In the genomic region with DNA sequence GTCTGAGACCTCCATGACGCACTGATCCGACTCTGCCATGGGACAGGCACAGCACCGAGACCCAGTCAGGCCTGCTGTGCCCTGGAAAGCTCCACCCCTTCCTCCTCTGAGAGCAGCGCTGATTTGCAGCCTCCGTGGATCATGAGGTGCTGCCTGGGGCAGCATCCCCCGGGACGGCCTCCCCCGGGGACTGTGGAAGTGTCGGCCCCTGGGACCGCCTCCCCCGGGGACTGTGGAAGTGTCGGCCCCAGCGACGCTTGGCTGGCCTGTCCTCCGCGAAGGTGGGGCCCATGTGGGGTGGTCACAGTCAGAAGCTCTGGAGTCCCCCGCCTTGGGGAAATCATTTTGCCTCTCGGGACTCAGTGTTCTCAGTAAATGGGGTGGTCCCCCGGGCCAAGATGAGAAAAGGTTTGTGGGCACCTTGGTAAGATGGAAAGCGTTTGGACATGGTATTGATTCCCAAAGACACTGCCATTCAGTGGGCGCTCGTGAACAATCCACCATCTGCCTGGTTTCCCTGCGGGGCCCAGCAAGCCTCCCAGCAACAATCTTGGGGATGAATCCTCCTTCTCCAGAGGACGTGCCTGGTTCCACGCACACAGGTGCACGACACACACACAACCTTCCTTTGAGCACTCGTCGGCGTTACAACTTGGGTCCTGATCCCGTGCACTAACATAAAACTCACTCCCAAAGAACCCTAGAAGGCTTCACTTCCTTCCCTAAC, we compare ENCODE assay signal across 31 cellular contexts. TPM values are rescaled to one million over a fixed set of nuclear protein-coding genes. Genes with fewer than 3 reads are reported as not detected.
"Had no signal": no experiment of that assay in that cellular context is flagged by ENCODE, and none has a peak within 500 bp of the region (broad histone marks: within the 10 kb centered on the region; RNA-seq: fewer than 3 reads in every experiment).

No MANE protein-coding gene starts in this region.

- H3K27me3 Mint-ChIP-seq: stimulated activated naive CD8-positive, alpha-beta T cell treated with anti-CD3 and anti-CD28 coated beads, Interleukin-15, Interleukin-2, amounts not matched to agents 100 ng/mL and 50 ng/mL, for 24 hours had no signal

- H3K4me1 ChIP-seq: left lung, lower lobe of right lung, neural progenitor cell, right lobe of liver had no signal

- H3K9me2 ChIP-seq: SK-N-SH had no signal

- DNase-seq: activated CD4-positive, alpha-beta T cell treated with anti-CD3 and anti-CD28 coated beads, Interleukin-2, amount 50 U/mL, for 4 hours; activated naive CD4-positive, alpha-beta T cell treated with anti-CD3 and anti-CD28 coated beads, Interleukin-2, amount 50 U/mL, for 16 hours; activated T-cell treated with anti-CD3 and anti-CD28 coated beads, Interleukin-2, amount 50 U/mL, for 72 hours; amniotic stem cell; brain microvascular endothelial cell; heart left ventricle; hypothalamus; left lung; lower lobe of right lung; mesenchymal stem cell; natural killer cell; SK-N-SH; stimulated activated CD4-positive, alpha-beta T cell treated with anti-CD3 and anti-CD28 coated beads, Interleukin-12 subunit alpha, Interleukin-12 subunit beta, amount 100 ng/mL, for 4 hours; stimulated activated CD4-positive, alpha-beta T cell treated with anti-CD3 and anti-CD28 coated beads, Interleukin-4, amount 100 ng/mL, for 1 hour; substantia nigra; SW 1271; T-helper 9 cell had no signal

- H3K27me3 ChIP-seq: brain microvascular endothelial cell, neural progenitor cell, right lobe of liver had no signal

- ATAC-seq: activated T-cell treated with anti-CD3 and anti-CD28 coated beads, Interleukin-2, amount 50 U/mL, for 72 hours; heart left ventricle; left lung; lower lobe of right lung; natural killer cell; right lobe of liver; stimulated activated effector memory CD8-positive, alpha-beta T cell treated with anti-CD3 and anti-CD28 coated beads, Interleukin-12 subunit alpha, Interleukin-12 subunit beta, amount 100 ng/mL, for 72 hours had no signal

- H3K4me3 Mint-ChIP-seq: activated T-cell treated with anti-CD3 and anti-CD28 coated beads, Interleukin-2, amount 50 U/mL, for 72 hours; natural killer cell; neural progenitor cell; stimulated activated effector memory CD8-positive, alpha-beta T cell treated with anti-CD3 and anti-CD28 coated beads, Interleukin-12 subunit alpha, Interleukin-12 subunit beta, amount 100 ng/mL, for 72 hours; stimulated activated naive CD8-positive, alpha-beta T cell treated with anti-CD3 and anti-CD28 coated beads, Interleukin-15, Interleukin-2, amounts not matched to agents 100 ng/mL and 50 ng/mL, for 24 hours; T-helper 1 cell treated with Interleukin-12 subunit alpha and Interleukin-12 subunit beta and Interleukin-4 antibody, amounts not matched to agents 30 μg/mL and 1 μg/mL, for 36 hours had no signal

- H3K9me3 ChIP-seq: heart left ventricle, left lung, lower lobe of right lung, right lobe of liver, SK-N-SH had no signal

- H3K4me1 Mint-ChIP-seq: natural killer cell; stimulated activated effector memory CD8-positive, alpha-beta T cell treated with anti-CD3 and anti-CD28 coated beads, Interleukin-12 subunit alpha, Interleukin-12 subunit beta, amount 100 ng/mL, for 72 hours had no signal

- H3K4me3 ChIP-seq: heart left ventricle, left lung, lower lobe of right lung, neural progenitor cell, right lobe of liver had no signal

- H3K36me3 ChIP-seq: brain microvascular endothelial cell, heart left ventricle, left lung, lower lobe of right lung, neural progenitor cell, right lobe of liver had no signal

- H3K36me3 Mint-ChIP-seq: natural killer cell; neural progenitor cell; stimulated activated effector memory CD8-positive, alpha-beta T cell treated with anti-CD3 and anti-CD28 coated beads, Interleukin-12 subunit alpha, Interleukin-12 subunit beta, amount 100 ng/mL, for 72 hours had no signal

- H2AFZ ChIP-seq: neural progenitor cell had no signal

- H3K27ac ChIP-seq: brain microvascular endothelial cell, heart left ventricle, left lung, lower lobe of right lung, neural progenitor cell, right lobe of liver had no signal

- H3K9ac ChIP-seq: neural progenitor cell, SK-N-SH had no signal

- H3K4me2 ChIP-seq: neural progenitor cell, SK-N-SH had no signal

- H3K27ac Mint-ChIP-seq: activated T-cell treated with anti-CD3 and anti-CD28 coated beads, Interleukin-2, amount 50 U/mL, for 72 hours; natural killer cell; neural progenitor cell; stimulated activated effector memory CD8-positive, alpha-beta T cell treated with anti-CD3 and anti-CD28 coated beads, Interleukin-12 subunit alpha, Interleukin-12 subunit beta, amount 100 ng/mL, for 72 hours; stimulated activated naive CD8-positive, alpha-beta T cell treated with anti-CD3 and anti-CD28 coated beads, Interleukin-15, Interleukin-2, amounts not matched to agents 100 ng/mL and 50 ng/mL, for 24 hours; T-helper 1 cell treated with Interleukin-12 subunit alpha and Interleukin-12 subunit beta and Interleukin-4 antibody, amounts not matched to agents 30 μg/mL and 1 μg/mL, for 36 hours had no signal

- H3K9me3 Mint-ChIP-seq: activated T-cell treated with anti-CD3 and anti-CD28 coated beads, Interleukin-2, amount 50 U/mL, for 72 hours; natural killer cell; neural progenitor cell; stimulated activated effector memory CD8-positive, alpha-beta T cell treated with anti-CD3 and anti-CD28 coated beads, Interleukin-12 subunit alpha, Interleukin-12 subunit beta, amount 100 ng/mL, for 72 hours; stimulated activated naive CD8-positive, alpha-beta T cell treated with anti-CD3 and anti-CD28 coated beads, Interleukin-15, Interleukin-2, amounts not matched to agents 100 ng/mL and 50 ng/mL, for 24 hours; T-helper 1 cell treated with Interleukin-12 subunit alpha and Interleukin-12 subunit beta and Interleukin-4 antibody, amounts not matched to agents 30 μg/mL and 1 μg/mL, for 36 hours had no signal

RNA-seq across cellular contexts. Expression of gene TFF2, which starts 3.0 kb away (rescaled TPM):
- total RNA-seq: activated T-cell treated with anti-CD3 and anti-CD28 coated beads, Interleukin-2, amount 50 U/mL, for 72 hours; astrocyte; cardiac septum; chondrocyte; endothelial cell of umbilical vein; fibroblast of lung; fibroblast of villous mesenchyme; heart left ventricle; left lung; lower lobe of right lung; natural killer cell; omental fat pad; renal cortical epithelial cell; skeletal muscle tissue had no signal
- polyA plus RNA-seq: endothelial cell of umbilical vein, fibroblast of lung, heart left ventricle, SK-N-SH had no signal

RNA-seq across cellular contexts. Expression of gene TFF1, which starts 18.6 kb away (rescaled TPM):
- total RNA-seq: astrocyte, cardiac septum, chondrocyte, endothelial cell of umbilical vein, fibroblast of lung, fibroblast of villous mesenchyme, heart left ventricle, left lung, lower lobe of right lung, natural killer cell, omental fat pad, renal cortical epithelial cell, right lobe of liver, skeletal muscle tissue had no signal
- polyA plus RNA-seq: endothelial cell of umbilical vein, fibroblast of lung, heart left ventricle, SK-N-SH had no signal

RNA-seq across cellular contexts. Expression of gene TFF3, which starts 32.6 kb away (rescaled TPM):
- total RNA-seq: activated T-cell treated with anti-CD3 and anti-CD28 coated beads, Interleukin-2, amount 50 U/mL, for 72 hours; astrocyte; fibroblast of lung; fibroblast of villous mesenchyme; natural killer cell had no signal
- polyA plus RNA-seq: fibroblast of lung, SK-N-SH had no signal

RNA-seq across cellular contexts. Expression of gene TMPRSS3, which starts 48.1 kb away (rescaled TPM):
- total RNA-seq: astrocyte, cardiac septum, chondrocyte, endothelial cell of umbilical vein, fibroblast of lung, fibroblast of villous mesenchyme, skeletal muscle tissue had no signal
- polyA plus RNA-seq: endothelial cell of umbilical vein, fibroblast of lung, heart left ventricle, SK-N-SH had no signal

RNA-seq across cellular contexts. Expression of gene UBASH3A, which starts 55.9 kb away (rescaled TPM):
- total RNA-seq: astrocyte, cardiac septum, chondrocyte, endothelial cell of umbilical vein, fibroblast of lung, fibroblast of villous mesenchyme, renal cortical epithelial cell had no signal
- polyA plus RNA-seq: endothelial cell of umbilical vein, fibroblast of lung, SK-N-SH had no signal
